1 cellular context compared by ENCODE assay signal in genomic region chr2:13652531-13653313, GRCh38.
TF ChIP-seq lines count a peak whose summit lies in the region.

No MANE protein-coding gene starts in this region.

TF ChIP-seq in GM12878, 131 proteins besides CTCF, POLR2A, EP300 and RAD21 (continued from another document):
- no peak for TF ChIP-seq USF2 (IDR thresholded peaks at IDR 0.05; ENCODE audit: borderline replicate concordance, low read depth, low read length)
TF ChIP-seq in GM12878: peak in this region for 1.
